ENCODE assay signal across 26 cellular contexts in genomic region chr17:4543557-4544026, GRCh38. TPM values are rescaled to one million over a fixed set of nuclear protein-coding genes. Genes with fewer than 3 reads are reported as not detected.
"Had no signal": no experiment of that assay in that cellular context is flagged by ENCODE, and none has a peak within 500 bp of the region (broad histone marks: within the 10 kb centered on the region; RNA-seq: fewer than 3 reads in every experiment).

No MANE protein-coding gene starts in this region.

- H3K4me3 ChIP-seq: coronary artery, esophagus squamous epithelium, stomach, testis, upper lobe of right lung had no signal

- H3K9me3 ChIP-seq: esophagus squamous epithelium, stomach, testis, upper lobe of right lung had no signal

- H3K27me3 ChIP-seq: esophagus squamous epithelium, stomach, testis, upper lobe of right lung had no signal

- H3K9me3 Mint-ChIP-seq: activated B cell treated with CpG ODN at 0.5 μM for 24 hours; activated CD4-positive, alpha-beta memory T cell treated with anti-CD3 and anti-CD28 coated beads, Interleukin-2, amount 10 ng/mL, durations not matched to agents 7 days and 5 days; activated naive CD4-positive, alpha-beta T cell treated with anti-CD3 and anti-CD28 coated beads, Interleukin-2, amount 10 ng/mL, durations not matched to agents 7 days and 5 days; activated naive CD8-positive, alpha-beta T cell treated with anti-CD3 and anti-CD28 coated beads, Interleukin-2, amount 50 U/mL, for 24 hours; activated T-cell treated with anti-CD3 and anti-CD28 coated beads, Interleukin-2, amount 50 U/mL, for 4 hours; brain; nephron progenitor cell had no signal

- ATAC-seq: activated naive CD8-positive, alpha-beta T cell treated with anti-CD3 and anti-CD28 coated beads, Interleukin-2, amount 50 U/mL, for 24 hours; activated T-cell treated with anti-CD3 and anti-CD28 coated beads, Interleukin-2, amount 50 U/mL, for 4 hours; left lobe of liver; upper lobe of right lung had no signal

- H3K4me3 Mint-ChIP-seq: activated B cell treated with CpG ODN at 0.5 μM for 24 hours; activated CD4-positive, alpha-beta memory T cell treated with anti-CD3 and anti-CD28 coated beads, Interleukin-2, amount 10 ng/mL, durations not matched to agents 7 days and 5 days; activated naive CD4-positive, alpha-beta T cell treated with anti-CD3 and anti-CD28 coated beads, Interleukin-2, amount 10 ng/mL, durations not matched to agents 7 days and 5 days; activated naive CD8-positive, alpha-beta T cell treated with anti-CD3 and anti-CD28 coated beads, Interleukin-2, amount 50 U/mL, for 24 hours; activated T-cell treated with anti-CD3 and anti-CD28 coated beads, Interleukin-2, amount 50 U/mL, for 4 hours; brain; nephron progenitor cell had no signal

- DNase-seq: activated B cell treated with CpG ODN at 0.5 μM for 24 hours; activated CD4-positive, alpha-beta memory T cell treated with anti-CD3 and anti-CD28 coated beads, Interleukin-2, amount 10 ng/mL, durations not matched to agents 7 days and 5 days; activated CD4-positive, alpha-beta T cell treated with anti-CD3 and anti-CD28 coated beads for 4 hours; activated effector memory CD4-positive, alpha-beta T cell treated with Interleukin-2 at 50 U/mL for 16 hours; activated naive CD4-positive, alpha-beta T cell treated with anti-CD3 and anti-CD28 coated beads, Interleukin-2, amount 10 ng/mL, durations not matched to agents 7 days and 5 days; activated naive CD8-positive, alpha-beta T cell treated with anti-CD3 and anti-CD28 coated beads, Interleukin-2, amount 50 U/mL, for 24 hours; activated T-cell treated with anti-CD3 and anti-CD28 coated beads, Interleukin-2, amount 50 U/mL, for 4 hours; esophagus squamous epithelium; hippocampal formation; nephron progenitor cell; occipital lobe; stimulated activated CD4-positive, alpha-beta T cell treated with anti-CD3 and anti-CD28 coated beads, Interleukin-15, amount 100 ng/mL, for 24 hours; stimulated activated CD4-positive, alpha-beta T cell treated with anti-CD3 and anti-CD28 coated beads, Interleukin-4, amount 100 ng/mL, for 1 hour; stomach; SW 1271; testis; upper lobe of right lung had no signal

- H3K27ac ChIP-seq: coronary artery, esophagus squamous epithelium, stomach, testis, upper lobe of right lung had no signal

- FAIRE-seq: islet of Langerhans, TTC549 had no signal

- H3K4me1 Mint-ChIP-seq: activated B cell treated with CpG ODN at 0.5 μM for 24 hours; activated CD4-positive, alpha-beta memory T cell treated with anti-CD3 and anti-CD28 coated beads, Interleukin-2, amount 10 ng/mL, durations not matched to agents 7 days and 5 days; activated naive CD4-positive, alpha-beta T cell treated with anti-CD3 and anti-CD28 coated beads, Interleukin-2, amount 10 ng/mL, durations not matched to agents 7 days and 5 days; activated naive CD8-positive, alpha-beta T cell treated with anti-CD3 and anti-CD28 coated beads, Interleukin-2, amount 50 U/mL, for 24 hours; brain had no signal

- H3K27ac Mint-ChIP-seq: activated B cell treated with CpG ODN at 0.5 μM for 24 hours; activated CD4-positive, alpha-beta memory T cell treated with anti-CD3 and anti-CD28 coated beads, Interleukin-2, amount 10 ng/mL, durations not matched to agents 7 days and 5 days; activated naive CD4-positive, alpha-beta T cell treated with anti-CD3 and anti-CD28 coated beads, Interleukin-2, amount 10 ng/mL, durations not matched to agents 7 days and 5 days; activated naive CD8-positive, alpha-beta T cell treated with anti-CD3 and anti-CD28 coated beads, Interleukin-2, amount 50 U/mL, for 24 hours; brain; nephron progenitor cell had no signal

- H3K27me3 Mint-ChIP-seq: activated B cell treated with CpG ODN at 0.5 μM for 24 hours; activated CD4-positive, alpha-beta memory T cell treated with anti-CD3 and anti-CD28 coated beads, Interleukin-2, amount 10 ng/mL, durations not matched to agents 7 days and 5 days; activated naive CD4-positive, alpha-beta T cell treated with anti-CD3 and anti-CD28 coated beads, Interleukin-2, amount 10 ng/mL, durations not matched to agents 7 days and 5 days; activated naive CD8-positive, alpha-beta T cell treated with anti-CD3 and anti-CD28 coated beads, Interleukin-2, amount 50 U/mL, for 24 hours; brain had no signal

RNA-seq across cellular contexts. Expression of gene GGT6, which starts 16.8 kb away (rescaled TPM):
- total RNA-seq: activated B cell treated with CpG ODN at 0.5 μM for 24 hours; activated CD4-positive, alpha-beta memory T cell treated with anti-CD3 and anti-CD28 coated beads, Interleukin-2, amount 10 ng/mL, durations not matched to agents 7 days and 5 days; activated T-cell treated with anti-CD3 and anti-CD28 coated beads, Interleukin-2, amount 50 U/mL, for 4 hours; glomerular endothelial cell; myocyte; occipital lobe; skeletal muscle tissue; T-helper 2 cell treated with Interferon-gamma antibody and Interleukin-4, amounts not matched to agents 100 ng/mL and 5 ng/mL, for 36 hours had no signal

RNA-seq across cellular contexts. Expression of gene SMTNL2, which starts 40.7 kb away (rescaled TPM):
- total RNA-seq: activated B cell treated with CpG ODN at 0.5 μM for 24 hours; activated CD4-positive, alpha-beta memory T cell treated with anti-CD3 and anti-CD28 coated beads, Interleukin-2, amount 10 ng/mL, durations not matched to agents 7 days and 5 days; activated T-cell treated with anti-CD3 and anti-CD28 coated beads, Interleukin-2, amount 50 U/mL, for 4 hours; glomerular endothelial cell; left lobe of liver; T-helper 2 cell treated with Interferon-gamma antibody and Interleukin-4, amounts not matched to agents 100 ng/mL and 5 ng/mL, for 36 hours had no signal
